18 cellular contexts compared by ENCODE assay signal in genomic region chr3:178802259-178802658, GRCh38.
"Had no signal": no experiment of that assay in that cellular context is flagged by ENCODE, and none has a peak within 500 bp of the region (broad histone marks: within the 10 kb centered on the region; RNA-seq: fewer than 3 reads in every experiment).

No MANE protein-coding gene starts in this region.

- H3K4me3 ChIP-seq: adrenal gland, esophagus squamous epithelium, heart right ventricle, smooth muscle cell, suprapubic skin, transverse colon, vagina had no signal

- H3K36me3 ChIP-seq: adrenal gland, esophagus squamous epithelium, heart right ventricle, suprapubic skin, transverse colon, vagina had no signal

- H3K27ac ChIP-seq: adrenal gland, esophagus squamous epithelium, heart right ventricle, suprapubic skin, transverse colon, vagina had no signal

- H3K4me1 ChIP-seq: adrenal gland, esophagus squamous epithelium, heart right ventricle, suprapubic skin, vagina had no signal

- H3K9me3 ChIP-seq: adrenal gland, esophagus squamous epithelium, suprapubic skin, transverse colon, vagina had no signal

- H3K27me3 ChIP-seq: adrenal gland, esophagus squamous epithelium, heart right ventricle, suprapubic skin, transverse colon, vagina had no signal

- DNase-seq: activated CD4-positive, alpha-beta T cell treated with anti-CD3 and anti-CD28 coated beads for 36 hours; activated CD4-positive, alpha-beta T cell treated with anti-CD3 and anti-CD28 coated beads, Interleukin-2, amount 50 U/mL, for 48 hours; activated gamma-delta T cell; adrenal gland; effector CD4-positive, alpha-beta T cell; esophagus squamous epithelium; heart right ventricle; left ventricle myocardium superior; nephron progenitor cell; nucleus accumbens; stimulated activated CD4-positive, alpha-beta T cell treated with anti-CD3 and anti-CD28 coated beads, Interleukin-4, amount 100 ng/mL, for 1 hour; stimulated activated naive CD8-positive, alpha-beta T cell treated with anti-CD3 and anti-CD28 coated beads, Interleukin-15, amount 100 ng/mL, for 72 hours; transverse colon had no signal

- H3K4me2 ChIP-seq: smooth muscle cell had no signal

- ATAC-seq: activated CD4-positive, alpha-beta T cell treated with anti-CD3 and anti-CD28 coated beads for 36 hours; activated naive CD4-positive, alpha-beta T cell treated with anti-CD3 and anti-CD28 coated beads, Interleukin-2, amount 50 U/mL, for 72 hours; heart right ventricle; left ventricle myocardium superior; sciatic nerve; stimulated activated naive CD8-positive, alpha-beta T cell treated with anti-CD3 and anti-CD28 coated beads, Interleukin-15, amount 100 ng/mL, for 72 hours had no signal
